ENCODE assay signal across 17 cellular contexts in the genomic region with DNA sequence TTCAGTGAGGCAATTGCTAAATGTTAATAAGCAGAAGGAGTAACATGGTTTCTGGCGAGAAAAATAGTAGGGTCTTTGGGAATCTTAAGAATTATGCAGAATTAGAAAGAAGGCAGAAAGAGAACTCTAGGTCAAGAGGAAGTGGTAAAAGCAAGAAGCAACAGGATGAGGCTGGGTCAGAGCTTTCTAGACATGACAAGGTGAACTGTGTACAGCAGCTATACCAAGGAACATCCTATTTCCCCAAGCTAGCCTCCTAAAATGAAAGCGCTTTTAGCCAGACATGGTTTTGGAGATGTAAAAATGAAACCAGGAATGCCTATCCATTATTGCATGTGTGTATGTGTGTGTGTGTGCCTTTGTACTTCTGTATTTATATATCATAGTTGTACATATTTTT. TPM values are rescaled to one million over a fixed set of nuclear protein-coding genes. Genes with fewer than 3 reads are reported as not detected.
DNase-seq lines count a peak whose midpoint lies in the region; ATAC-seq and TF ChIP-seq lines count a peak whose summit lies in the region.
"Had no signal": no experiment of that assay in that cellular context is flagged by ENCODE, and none has a peak within 500 bp of the region (broad histone marks: within the 10 kb centered on the region; RNA-seq: fewer than 3 reads in every experiment).

No MANE protein-coding gene starts in this region.

- CTCF ChIA-PET in activated CD8-positive, alpha-beta memory T cell treated with anti-CD3 and anti-CD28 coated beads, Interleukin-2, amount 10 ng/mL, durations not matched to agents 7 days and 5 days (lab: Charles Lee): interaction anchor here (1.4 to 9.6 kb wide), 2 partner anchors 71 to 104 kb away, joined by 3 to 369 read pairs; no protein-coding TSS in a partner anchor

- H3K27ac Mint-ChIP-seq in activated CD8-positive, alpha-beta memory T cell treated with anti-CD3 and anti-CD28 coated beads, Interleukin-2, amount 10 ng/mL, durations not matched to agents 7 days and 5 days: peak overlapping the region; percentile 86
- peak overlapping the region; percentile 81 for H3K27ac Mint-ChIP-seq in activated T-helper 2 cell treated with anti-CD3 and anti-CD28 coated beads, Interferon-gamma antibody, Interleukin-2, Interleukin-4, amounts not matched to agents 10 μg/mL and 5 μg/mL and 100 μg/mL, durations not matched to agents 14 hours and 24 hours and 36 hours
- H3K27ac Mint-ChIP-seq: WTC11 had no signal

- no peaks in the 10 kb centered on the region for H3K27me3 Mint-ChIP-seq in activated CD8-positive, alpha-beta memory T cell treated with anti-CD3 and anti-CD28 coated beads, Interleukin-2, amount 10 ng/mL, durations not matched to agents 7 days and 5 days
- no peaks in the 10 kb centered on the region for H3K27me3 Mint-ChIP-seq in activated T-helper 2 cell treated with anti-CD3 and anti-CD28 coated beads, Interferon-gamma antibody, Interleukin-2, Interleukin-4, amounts not matched to agents 10 μg/mL and 5 μg/mL and 100 μg/mL, durations not matched to agents 14 hours and 24 hours and 36 hours (ENCODE audit: low read depth)

- peaks cover 40% of the 10 kb centered on the region for H3K36me3 Mint-ChIP-seq in activated CD8-positive, alpha-beta memory T cell treated with anti-CD3 and anti-CD28 coated beads, Interleukin-2, amount 10 ng/mL, durations not matched to agents 7 days and 5 days
- peaks cover 49% of the 10 kb centered on the region for H3K36me3 Mint-ChIP-seq in activated T-helper 2 cell treated with anti-CD3 and anti-CD28 coated beads, Interferon-gamma antibody, Interleukin-2, Interleukin-4, amounts not matched to agents 10 μg/mL and 5 μg/mL and 100 μg/mL, durations not matched to agents 14 hours and 24 hours and 36 hours (ENCODE audit: low read depth)
- H3K36me3 Mint-ChIP-seq: WTC11 had no signal

- DNase-seq in activated CD8-positive, alpha-beta memory T cell treated with anti-CD3 and anti-CD28 coated beads, Interleukin-2, amount 10 ng/mL, durations not matched to agents 7 days and 5 days: peak; percentile 63
- DNase-seq in activated CD8-positive, alpha-beta memory T cell treated with anti-CD3 and anti-CD28 coated beads, Interleukin-2, amount 50 U/mL, for 4 hours: no peak
- DNase-seq in MV-4-11 (lab: John Stamatoyannopoulos, UW) (peak; percentile 34), left ventricle myocardium inferior (no peak), kidney tubule cell (ENCODE audit: low spot score) (no peak)
- no peak for DNase-seq in activated T-helper 2 cell treated with anti-CD3 and anti-CD28 coated beads, Interferon-gamma antibody, Interleukin-2, Interleukin-4, amounts not matched to agents 10 μg/mL and 5 μg/mL and 100 μg/mL, durations not matched to agents 14 hours and 24 hours and 36 hours (ENCODE audit: low spot score)
- DNase-seq in stimulated activated naive CD8-positive, alpha-beta T cell treated with anti-CD3 and anti-CD28 coated beads, Interleukin-15, Interleukin-2, amounts not matched to agents 100 U/mL and 50 U/mL, for 24 hours: no peak
- DNase-seq: ACHN, DMS 273 treated with DMSO at 0.1 percent for 48 hours, NCI-H1105, NCI-H526, Right ventricle myocardium superior, trophoblast cell had no signal

- H3K27ac ChIP-seq in left ventricle myocardium inferior (replicated peaks): no peak overlapping the region
- H3K27ac ChIP-seq: epithelial cell of prostate had no signal

- H3K4me1 ChIP-seq in left ventricle myocardium inferior: peaks cover 13% of the 10 kb centered on the region
- H3K4me1 ChIP-seq: HAP-1 had no signal

- no peaks in the 10 kb centered on the region for H3K9me3 ChIP-seq in left ventricle myocardium inferior (replicated peaks)
- H3K9me3 ChIP-seq: HAP-1 had no signal

- TF ChIP-seq CTCF in left ventricle myocardium inferior (IDR thresholded peaks at IDR 0.05; ENCODE audit: borderline replicate concordance): no peak

- H3K27me3 ChIP-seq in left ventricle myocardium inferior (ENCODE audit: low read depth): peaks cover 11% of the 10 kb centered on the region

- no peaks in the 10 kb centered on the region for H3K36me3 ChIP-seq in left ventricle myocardium inferior
- H3K36me3 ChIP-seq: HAP-1 had no signal

- H3K4me3 Mint-ChIP-seq in activated CD8-positive, alpha-beta memory T cell treated with anti-CD3 and anti-CD28 coated beads, Interleukin-2, amount 10 ng/mL, durations not matched to agents 7 days and 5 days: peak overlapping the region; percentile 38
- H3K4me3 Mint-ChIP-seq in activated T-helper 2 cell treated with anti-CD3 and anti-CD28 coated beads, Interferon-gamma antibody, Interleukin-2, Interleukin-4, amounts not matched to agents 10 μg/mL and 5 μg/mL and 100 μg/mL, durations not matched to agents 14 hours and 24 hours and 36 hours (ENCODE audit: low read depth): no peak overlapping the region
- H3K4me3 Mint-ChIP-seq: WTC11 had no signal

- H3K4me3 ChIP-seq in left ventricle myocardium inferior: no peak overlapping the region
- H3K4me3 ChIP-seq: HAP-1 had no signal

- intact Hi-C loops in activated T-helper 2 cell treated with anti-CD3 and anti-CD28 coated beads, Interferon-gamma antibody, Interleukin-2, Interleukin-4, amounts not matched to agents 10 μg/mL and 5 μg/mL and 100 μg/mL, durations not matched to agents 14 hours and 24 hours and 36 hours (cut with micrococcal nuclease): loop anchor here (1.0 to 2.0 kb wide), 2 partner anchors 10 to 59 kb away; no protein-coding TSS in a partner anchor
- intact Hi-C loops in left ventricle myocardium inferior (cut with micrococcal nuclease): loop anchor here (10.0 kb wide), 2 partner anchors 99 to 469 kb away; partner anchors contain the start of gene STAT4

- ATAC-seq in activated CD8-positive, alpha-beta memory T cell treated with anti-CD3 and anti-CD28 coated beads, Interleukin-2, amount 10 ng/mL, durations not matched to agents 7 days and 5 days: peak; percentile 84
- peak; percentile 54 for ATAC-seq in stimulated activated naive CD8-positive, alpha-beta T cell treated with anti-CD3 and anti-CD28 coated beads, Interleukin-15, Interleukin-2, amounts not matched to agents 100 U/mL and 50 U/mL, for 24 hours
- ATAC-seq in GM18870 (IDR thresholded peaks at IDR 0.05; ENCODE audit: unreplicated experiment): no peak
- ATAC-seq: WTC11 had no signal

- H3K9me3 Mint-ChIP-seq in activated CD8-positive, alpha-beta memory T cell treated with anti-CD3 and anti-CD28 coated beads, Interleukin-2, amount 10 ng/mL, durations not matched to agents 7 days and 5 days (ENCODE audit: low read depth): no peaks in the 10 kb centered on the region
- H3K9me3 Mint-ChIP-seq in activated T-helper 2 cell treated with anti-CD3 and anti-CD28 coated beads, Interferon-gamma antibody, Interleukin-2, Interleukin-4, amounts not matched to agents 10 μg/mL and 5 μg/mL and 100 μg/mL, durations not matched to agents 14 hours and 24 hours and 36 hours: no peaks in the 10 kb centered on the region
- H3K9me3 Mint-ChIP-seq: WTC11 had no signal

- peaks cover 44% of the 10 kb centered on the region for H3K4me1 Mint-ChIP-seq in activated CD8-positive, alpha-beta memory T cell treated with anti-CD3 and anti-CD28 coated beads, Interleukin-2, amount 10 ng/mL, durations not matched to agents 7 days and 5 days
- peaks cover 37% of the 10 kb centered on the region for H3K4me1 Mint-ChIP-seq in activated T-helper 2 cell treated with anti-CD3 and anti-CD28 coated beads, Interferon-gamma antibody, Interleukin-2, Interleukin-4, amounts not matched to agents 10 μg/mL and 5 μg/mL and 100 μg/mL, durations not matched to agents 14 hours and 24 hours and 36 hours (ENCODE audit: low read depth)
- H3K4me1 Mint-ChIP-seq: WTC11 had no signal

RNA-seq across cellular contexts. Expression of gene STAT1, which starts 42.2 kb away (rescaled TPM):
- 100 to 1,000 TPM; 385 to 515 TPM for total RNA-seq in activated CD8-positive, alpha-beta memory T cell treated with anti-CD3 and anti-CD28 coated beads, Interleukin-2, amount 10 ng/mL, durations not matched to agents 7 days and 5 days
- total RNA-seq in activated T-helper 2 cell treated with anti-CD3 and anti-CD28 coated beads, Interferon-gamma antibody, Interleukin-2, Interleukin-4, amounts not matched to agents 10 μg/mL and 5 μg/mL and 100 μg/mL, durations not matched to agents 14 hours and 24 hours and 36 hours: 135 and 139 TPM in 2 replicates
- 42.2 TPM for total RNA-seq in left ventricle myocardium inferior

Comparison
In these comparisons a context has a peak if more than half of its experiments do, and no peak if none do; other contexts are left out.
1. DNase-seq: peak in activated CD8-positive, alpha-beta memory T cell treated with anti-CD3 and anti-CD28 coated beads, Interleukin-2, amount 10 ng/mL, durations not matched to agents 7 days and 5 days (single experiment) and MV-4-11 (single experiment); none in activated CD8-positive, alpha-beta memory T cell treated with anti-CD3 and anti-CD28 coated beads, Interleukin-2, amount 50 U/mL, for 4 hours (single experiment), activated T-helper 2 cell treated with anti-CD3 and anti-CD28 coated beads, Interferon-gamma antibody, Interleukin-2, Interleukin-4, amounts not matched to agents 10 μg/mL and 5 μg/mL and 100 μg/mL, durations not matched to agents 14 hours and 24 hours and 36 hours (single experiment), stimulated activated naive CD8-positive, alpha-beta T cell treated with anti-CD3 and anti-CD28 coated beads, Interleukin-15, Interleukin-2, amounts not matched to agents 100 U/mL and 50 U/mL, for 24 hours (single experiment), left ventricle myocardium inferior (single experiment) and kidney tubule cell (single experiment).